In genomic region chr5:5981562-5981961, GRCh38 we compare ENCODE assay signal across 30 cellular contexts.
"Had no signal": no experiment of that assay in that cellular context is flagged by ENCODE, and none has a peak within 500 bp of the region (broad histone marks: within the 10 kb centered on the region; RNA-seq: fewer than 3 reads in every experiment).

No MANE protein-coding gene starts in this region.

- H2AFZ ChIP-seq: PC-9 had no signal

- H3K9me3 ChIP-seq: MG63, SJSA1, SK-N-SH had no signal

- H3K4me2 ChIP-seq: PC-9, SK-N-SH had no signal

- DNase-seq: Kasumi-1; KG1; MG63; NCI-H1048; NCI-H1092 treated with DMSO at 0.1 percent for 48 hours; NCI-H1105 treated with DMSO at 0.1 percent for 48 hours; NCI-H1417 treated with DMSO at 0.1 percent for 48 hours; NCI-H1436 treated with DMSO at 0.1 percent for 48 hours; NCI-H1694 treated with DMSO at 0.1 percent for 48 hours; NCI-H187 treated with DMSO at 0.1 percent for 48 hours; NCI-H2029; NCI-H2081; NCI-H2171 treated with DMSO at 0.1 percent for 48 hours; NCI-H2227 treated with DMSO at 0.1 percent for 48 hours; NCI-H345; NCI-H446; NCI-H510A treated with DMSO at 0.1 percent for 48 hours; NCI-H524 treated with DMSO at 0.1 percent for 48 hours; NCI-H526 treated with DMSO at 0.1 percent for 48 hours; NCI-H774; NK-92 treated with Interleukin-12 subunit alpha and Interleukin-12 subunit beta, amount 100 ng/mL, for 24 hours; PC-9; Right ventricle myocardium superior; RPMI8226; SHP77 treated with DMSO at 0.1 percent for 48 hours; SK-N-SH; SW 1271; T-helper 1 cell had no signal

- H3K27me3 ChIP-seq: MG63, SJSA1 had no signal

- H3K9ac ChIP-seq: SK-N-SH had no signal

- H3K36me3 ChIP-seq: MG63, SJSA1 had no signal

- H3K27ac ChIP-seq: PC-9, SJSA1 had no signal

- ATAC-seq: Panc1 had no signal

- H3K4me3 ChIP-seq: MG63, PC-9, SJSA1 had no signal
